In genomic region chr9:83435301-83435700, GRCh38 we compare ENCODE assay signal across 28 cellular contexts.
"Had no signal": no experiment of that assay in that cellular context is flagged by ENCODE, and none has a peak within 500 bp of the region (broad histone marks: within the 10 kb centered on the region; RNA-seq: fewer than 3 reads in every experiment).

No MANE protein-coding gene starts in this region.

- H3K4me3 ChIP-seq: esophagus muscularis mucosa, gastroesophageal sphincter, heart left ventricle, hepatocyte, mucosa of descending colon, ovary, psoas muscle, sigmoid colon, skin epidermis, spleen, testis, tibial artery, upper lobe of left lung had no signal

- H3K27ac ChIP-seq: esophagus muscularis mucosa, foreskin keratinocyte, gastroesophageal sphincter, hepatocyte, ovary, psoas muscle, sigmoid colon, skin epidermis, testis, tibial artery, upper lobe of left lung had no signal

- DNase-seq: effector memory CD4-positive, alpha-beta T cell; foreskin keratinocyte; heart left ventricle; kidney; mesenchymal stem cell; mucosa of descending colon; naive thymus-derived CD4-positive, alpha-beta T cell; occipital lobe; ovary; posterior cingulate gyrus; psoas muscle; right cardiac atrium; sigmoid colon; spleen; stimulated activated CD4-positive, alpha-beta T cell treated with anti-CD3 and anti-CD28 coated beads, Interleukin-4, amount 100 ng/mL, for 4 hours; stimulated activated naive CD8-positive, alpha-beta T cell treated with anti-CD3 and anti-CD28 coated beads, Interleukin-15, Interleukin-2, amounts not matched to agents 100 U/mL and 50 U/mL, for 24 hours; substantia nigra; testis; tibial artery; upper lobe of left lung had no signal

- H3K79me2 ChIP-seq: hepatocyte had no signal

- H3K36me3 ChIP-seq: esophagus muscularis mucosa, gastroesophageal sphincter, heart left ventricle, ovary, sigmoid colon, spleen, tibial artery, upper lobe of left lung had no signal

- H3K4me3 Mint-ChIP-seq: mesothelial cell of epicardium; naive thymus-derived CD4-positive, alpha-beta T cell; nephron; stimulated activated memory B cell treated with anti-CD40 and anti-IgM and Interleukin-4, amounts not matched to agents 10 μg/mL and 1 μg/mL and 100 μg/mL, for 72 hours had no signal

- H3K27me3 ChIP-seq: esophagus muscularis mucosa, foreskin keratinocyte, gastroesophageal sphincter, heart left ventricle, hepatocyte, ovary, sigmoid colon, spleen, testis, tibial artery, upper lobe of left lung had no signal

- H2AFZ ChIP-seq: hepatocyte had no signal

- H3K9me3 Mint-ChIP-seq: mesothelial cell of epicardium; naive thymus-derived CD4-positive, alpha-beta T cell; nephron; stimulated activated memory B cell treated with anti-CD40 and anti-IgM and Interleukin-4, amounts not matched to agents 10 μg/mL and 1 μg/mL and 100 μg/mL, for 72 hours had no signal

- H3K27ac Mint-ChIP-seq: mesothelial cell of epicardium; naive thymus-derived CD4-positive, alpha-beta T cell; stimulated activated memory B cell treated with anti-CD40 and anti-IgM and Interleukin-4, amounts not matched to agents 10 μg/mL and 1 μg/mL and 100 μg/mL, for 72 hours had no signal

- H3K4me1 Mint-ChIP-seq: naive thymus-derived CD4-positive, alpha-beta T cell; stimulated activated memory B cell treated with anti-CD40 and anti-IgM and Interleukin-4, amounts not matched to agents 10 μg/mL and 1 μg/mL and 100 μg/mL, for 72 hours had no signal

- ATAC-seq: foreskin keratinocyte; gastroesophageal sphincter; heart left ventricle; left lobe of liver; naive thymus-derived CD4-positive, alpha-beta T cell; psoas muscle; right cardiac atrium; stimulated activated memory B cell treated with anti-CD40 and anti-IgM and Interleukin-4, amounts not matched to agents 10 μg/mL and 1 μg/mL and 100 μg/mL, for 72 hours; stimulated activated naive CD8-positive, alpha-beta T cell treated with anti-CD3 and anti-CD28 coated beads, Interleukin-15, Interleukin-2, amounts not matched to agents 100 U/mL and 50 U/mL, for 24 hours had no signal

- H3K36me3 Mint-ChIP-seq: mesothelial cell of epicardium; stimulated activated memory B cell treated with anti-CD40 and anti-IgM and Interleukin-4, amounts not matched to agents 10 μg/mL and 1 μg/mL and 100 μg/mL, for 72 hours had no signal

- H3K27me3 Mint-ChIP-seq: naive thymus-derived CD4-positive, alpha-beta T cell; stimulated activated memory B cell treated with anti-CD40 and anti-IgM and Interleukin-4, amounts not matched to agents 10 μg/mL and 1 μg/mL and 100 μg/mL, for 72 hours had no signal

- H3K9me3 ChIP-seq: esophagus muscularis mucosa, gastroesophageal sphincter, heart left ventricle, mucosa of descending colon, ovary, psoas muscle, sigmoid colon, spleen, testis, tibial artery, upper lobe of left lung had no signal

- H3K4me2 ChIP-seq: hepatocyte had no signal

- H3K4me1 ChIP-seq: foreskin keratinocyte had no signal
